Comparison of ENCODE assay signal across 8 cellular contexts in genomic region chr4:49154709-49155108, GRCh38.
A peak's percentile ranks its signal among the peaks of the same experiment; 100 is the strongest.
DNase-seq lines count a peak whose midpoint lies in the region; ATAC-seq, FAIRE-seq and TF ChIP-seq lines count a peak whose summit lies in the region.
"Not testable (repeated sequence)": the region's sequence is repeated elsewhere in the genome, so short reads cannot be mapped to it uniquely, and the experiment has no call there.

No MANE protein-coding gene starts in this region.

- H3K9ac ChIP-seq in IMR-90 (ENCODE audit: low read depth, low read length); astrocyte (ENCODE audit: low read length): not testable (repeated sequence)

- not testable (repeated sequence) for H3K56ac ChIP-seq in IMR-90 (ENCODE audit: extremely low read depth, insufficient read depth, low read length)

- DNase-seq in G401 (ENCODE audit: low spot score) (peak; percentile 61), IMR-90 (peak; percentile 81), astrocyte (ENCODE audit: low read depth) (peak; percentile 77), medulla oblongata (ENCODE audit: extremely low spot score) (peak; percentile 98)
- not testable (repeated sequence) for DNase-seq in Right ventricle myocardium inferior (ENCODE audit: missing footprints)

- not testable (repeated sequence) for FAIRE-seq in astrocyte (lab: Jason Lieb, UNC)

- H3K4ac ChIP-seq in IMR-90 (ENCODE audit: low read depth, low read length), result not testable (repeated sequence)

- not testable (repeated sequence) for H4K8ac ChIP-seq in IMR-90 (ENCODE audit: low read depth in 2 of 2, low read length in 2 of 2)

- not testable (repeated sequence) for H3K27me3 ChIP-seq in IMR-90 (ENCODE audit: control insufficient read depth, insufficient read depth, low read length); astrocyte (ENCODE audit: insufficient read depth, low read length)

- CTCF ChIA-PET in IMR-90 (lab: Yijun Ruan, JAX), result not testable (repeated sequence)

- H2AFZ ChIP-seq in IMR-90 (replicated peaks; ENCODE audit: low read length, poor library complexity); astrocyte (ENCODE audit: low read depth, low read length): not testable (repeated sequence)

- H2BK15ac ChIP-seq in IMR-90 (ENCODE audit: low read depth, low read length), result not testable (repeated sequence)

- not testable (repeated sequence) for H3K36me3 ChIP-seq in IMR-90 (ENCODE audit: control insufficient read depth, insufficient read depth, low read length); astrocyte (ENCODE audit: insufficient read depth, low read length)

- not testable (repeated sequence) for H3K36me3 Mint-ChIP-seq in astrocyte (ENCODE audit: low read depth, unreplicated experiment)
- H3K36me3 Mint-ChIP-seq in stimulated activated naive CD8-positive, alpha-beta T cell treated with anti-CD3 and anti-CD28 coated beads, Interleukin-15, Interleukin-2, amounts not matched to agents 100 ng/mL and 50 ng/mL, for 24 hours (ENCODE audit: low read depth), result peaks cover 56% of the 10 kb centered on the region

- peak overlapping the region; percentile 89 for H2BK5ac ChIP-seq in IMR-90 (ENCODE audit: low read depth, low read length, poor library complexity, severe bottlenecking)

- H3K18ac ChIP-seq in IMR-90 (ENCODE audit: low read depth, low read length), result not testable (repeated sequence)

- not testable (repeated sequence) for H4K91ac ChIP-seq in IMR-90 (ENCODE audit: insufficient read depth, low read depth, low read length)

- dilution Hi-C loops in IMR-90 (cut with HindIII; ENCODE audit: low sequenced_read_pairs, unreplicated experiment), result not testable (repeated sequence)

- H3K4me1 ChIP-seq in IMR-90 (ENCODE audit: control insufficient read depth, insufficient read depth, low read length); astrocyte (ENCODE audit: insufficient read depth, low read length): not testable (repeated sequence)

- H3K9me3 Mint-ChIP-seq in astrocyte (ENCODE audit: unreplicated experiment), result peaks cover 62% of the 10 kb centered on the region
- peaks cover 56% of the 10 kb centered on the region for H3K9me3 Mint-ChIP-seq in stimulated activated naive CD8-positive, alpha-beta T cell treated with anti-CD3 and anti-CD28 coated beads, Interleukin-15, Interleukin-2, amounts not matched to agents 100 ng/mL and 50 ng/mL, for 24 hours

- H4K5ac ChIP-seq in IMR-90 (ENCODE audit: low read depth, low read length), result not testable (repeated sequence)

- POLR2A ChIA-PET in IMR-90 (lab: Charles Lee; ENCODE audit: unreplicated experiment), result not testable (repeated sequence)

- in situ Hi-C loops in G401 (cut with HindIII; ENCODE audit: low sequenced_read_pairs); IMR-90 (cut with MboI; ENCODE audit: low sequenced_read_pairs): not testable (repeated sequence)

- not testable (repeated sequence) for H3K9me1 ChIP-seq in IMR-90 (ENCODE audit: insufficient read depth, low read length)

- not testable (repeated sequence) for H3K4me3 Mint-ChIP-seq in astrocyte (ENCODE audit: unreplicated experiment); stimulated activated naive CD8-positive, alpha-beta T cell treated with anti-CD3 and anti-CD28 coated beads, Interleukin-15, Interleukin-2, amounts not matched to agents 100 ng/mL and 50 ng/mL, for 24 hours

- not testable (repeated sequence) for H3K4me2 ChIP-seq in IMR-90 (ENCODE audit: low read depth, low read length); astrocyte (ENCODE audit: low read length)

- H3K14ac ChIP-seq in IMR-90 (replicated peaks; ENCODE audit: low read depth, low read length), result not testable (repeated sequence)

- not testable (repeated sequence) for H3K4me1 Mint-ChIP-seq in astrocyte (ENCODE audit: low read depth, unreplicated experiment); stimulated activated naive CD8-positive, alpha-beta T cell treated with anti-CD3 and anti-CD28 coated beads, Interleukin-15, Interleukin-2, amounts not matched to agents 100 ng/mL and 50 ng/mL, for 24 hours (ENCODE audit: low read depth)

- H2AK9ac ChIP-seq in IMR-90 (replicated peaks; ENCODE audit: low read depth, low read length, poor library complexity), result not testable (repeated sequence)

- TF ChIP-seq POLR2A in IMR-90 (IDR thresholded peaks at IDR 0.05; ENCODE audit: low read depth, low read length), result not testable (repeated sequence)

- not testable (repeated sequence) for H3K79me2 ChIP-seq in astrocyte (ENCODE audit: insufficient read depth, low read length)

- H2BK20ac ChIP-seq in IMR-90 (ENCODE audit: low read depth, low read length), result not testable (repeated sequence)

- H4K20me1 ChIP-seq in IMR-90 (ENCODE audit: insufficient read depth, low read length); astrocyte (ENCODE audit: insufficient read depth, low read length): not testable (repeated sequence)

- H3K23ac ChIP-seq in IMR-90 (ENCODE audit: low read depth, low read length), result not testable (repeated sequence)

- intact Hi-C loops in IMR-90 (cut with micrococcal nuclease); Right ventricle myocardium inferior (cut with DNase I): not testable (repeated sequence)

- WGBS in IMR-90 (ENCODE audit: extremely low coverage in 2 of 2, insufficient read length in 1 of 2), 2 experiments, result 38 to 100% methylated on average over 1 to 8 of the region's 8 CpGs

- BruUV-seq in IMR-90 (replicated peaks; lab: Mats Ljungman, UMichigan), result not testable (repeated sequence)

- not testable (repeated sequence) for H3K79me1 ChIP-seq in IMR-90 (ENCODE audit: low read depth in 1 of 2, low read length in 2 of 2)

- TF ChIP-seq CTCF in IMR-90 (conservative IDR thresholded peaks at IDR 0.05; ENCODE audit: low read depth, low read length); astrocyte (IDR thresholded peaks at IDR 0.05; ENCODE audit: insufficient read depth, low read depth, low read length): not testable (repeated sequence)

- H3K9me3 ChIP-seq in IMR-90 (ENCODE audit: control insufficient read depth, insufficient read depth, low read length), result peaks cover 38% of the 10 kb centered on the region
- H3K9me3 ChIP-seq in astrocyte (ENCODE audit: insufficient read depth, low read depth, low read length), result peaks cover 46% of the 10 kb centered on the region

- H3K27ac Mint-ChIP-seq in astrocyte (ENCODE audit: unreplicated experiment), result not testable (repeated sequence)
- peak overlapping the region; percentile 0 for H3K27ac Mint-ChIP-seq in stimulated activated naive CD8-positive, alpha-beta T cell treated with anti-CD3 and anti-CD28 coated beads, Interleukin-15, Interleukin-2, amounts not matched to agents 100 ng/mL and 50 ng/mL, for 24 hours

- H3K4me3 ChIP-seq in IMR-90 (ENCODE audit: insufficient read depth, low read depth, low read length); astrocyte (ENCODE audit: insufficient read depth, low read depth, low read length): not testable (repeated sequence)

- TF ChIP-seq RAD21 in IMR-90 (IDR thresholded peaks at IDR 0.05; ENCODE audit: low read length), result not testable (repeated sequence)

- H3K27me3 Mint-ChIP-seq in astrocyte (ENCODE audit: low read depth, unreplicated experiment); stimulated activated naive CD8-positive, alpha-beta T cell treated with anti-CD3 and anti-CD28 coated beads, Interleukin-15, Interleukin-2, amounts not matched to agents 100 ng/mL and 50 ng/mL, for 24 hours: not testable (repeated sequence)

- not testable (repeated sequence) for H2AK5ac ChIP-seq in IMR-90 (ENCODE audit: low read depth, low read length)

- H3K27ac ChIP-seq in IMR-90 (ENCODE audit: insufficient read depth, low read length); astrocyte (ENCODE audit: low read depth, low read length): not testable (repeated sequence)

- H2BK120ac ChIP-seq in IMR-90 (ENCODE audit: low read depth, low read length), result not testable (repeated sequence)

- ATAC-seq in GM21526 (IDR thresholded peaks at IDR 0.05; ENCODE audit: low FRiP score, unreplicated experiment) (peak; percentile 41), HG03025 (IDR thresholded peaks at IDR 0.05; ENCODE audit: low FRiP score, unreplicated experiment) (peak; percentile 34), Right ventricle myocardium inferior (peak; percentile 71)
- not testable (repeated sequence) for ATAC-seq in IMR-90 (ENCODE audit: low read depth)
